ENCODE assay signal across 28 cellular contexts in the genomic region with DNA sequence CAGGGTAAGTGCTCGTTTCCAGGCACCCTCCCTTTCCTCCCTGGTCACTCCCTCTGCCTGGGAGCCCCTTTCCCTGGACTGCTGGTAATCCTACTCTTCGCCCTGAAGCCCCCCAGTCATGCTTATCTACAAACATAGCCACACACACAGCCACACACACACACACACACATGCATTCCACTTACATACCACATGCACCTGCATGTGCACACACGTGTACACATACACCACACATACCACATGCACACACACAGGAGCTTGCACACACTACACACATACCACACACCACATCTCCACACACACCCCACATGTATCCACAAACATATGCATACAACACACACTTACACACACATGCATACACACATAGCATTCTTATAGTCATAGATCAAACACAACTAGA.
"Had no signal": no experiment of that assay in that cellular context is flagged by ENCODE, and none has a peak within 500 bp of the region (broad histone marks: within the 10 kb centered on the region; RNA-seq: fewer than 3 reads in every experiment).

No MANE protein-coding gene starts in this region.

- FAIRE-seq: endothelial cell of umbilical vein, kidney had no signal

- H3K4me3 ChIP-seq: colonic mucosa, esophagus muscularis mucosa, gastroesophageal sphincter, heart left ventricle, hepatocyte, lung, ovary, psoas muscle, skin epidermis, spleen, testis, tibial nerve, upper lobe of right lung, vagina had no signal

- H3K4me2 ChIP-seq: hepatocyte had no signal

- H3K9me3 ChIP-seq: colonic mucosa, esophagus muscularis mucosa, gastroesophageal sphincter, heart left ventricle, ovary, psoas muscle, spleen, testis, tibial nerve, upper lobe of right lung, vagina had no signal

- H3K9me3 Mint-ChIP-seq: memory B cell; nephron progenitor cell; stimulated activated memory B cell treated with anti-CD40 and anti-IgM and Interleukin-4, amounts not matched to agents 10 μg/mL and 1 μg/mL and 100 μg/mL, for 72 hours had no signal

- H3K4me1 ChIP-seq: colonic mucosa, foreskin keratinocyte, psoas muscle, testis had no signal

- H3K79me2 ChIP-seq: hepatocyte had no signal

- H3K36me3 ChIP-seq: colonic mucosa, esophagus muscularis mucosa, gastroesophageal sphincter, heart left ventricle, ovary, spleen, tibial nerve, upper lobe of right lung, vagina had no signal

- H3K36me3 Mint-ChIP-seq: memory B cell; stimulated activated memory B cell treated with anti-CD40 and anti-IgM and Interleukin-4, amounts not matched to agents 10 μg/mL and 1 μg/mL and 100 μg/mL, for 72 hours had no signal

- H3K27me3 ChIP-seq: colonic mucosa, esophagus muscularis mucosa, foreskin keratinocyte, gastroesophageal sphincter, heart left ventricle, hepatocyte, ovary, spleen, testis, tibial nerve, upper lobe of right lung, vagina had no signal

- H3K4me1 Mint-ChIP-seq: nephron progenitor cell had no signal

- H3K4me3 Mint-ChIP-seq: memory B cell; nephron progenitor cell; stimulated activated memory B cell treated with anti-CD40 and anti-IgM and Interleukin-4, amounts not matched to agents 10 μg/mL and 1 μg/mL and 100 μg/mL, for 72 hours had no signal

- H3K27me3 Mint-ChIP-seq: stimulated activated memory B cell treated with anti-CD40 and anti-IgM and Interleukin-4, amounts not matched to agents 10 μg/mL and 1 μg/mL and 100 μg/mL, for 72 hours had no signal

- H3K27ac ChIP-seq: esophagus muscularis mucosa, foreskin keratinocyte, gastroesophageal sphincter, hepatocyte, ovary, psoas muscle, testis, upper lobe of right lung, vagina had no signal

- H3K27ac Mint-ChIP-seq: memory B cell; nephron progenitor cell; stimulated activated memory B cell treated with anti-CD40 and anti-IgM and Interleukin-4, amounts not matched to agents 10 μg/mL and 1 μg/mL and 100 μg/mL, for 72 hours had no signal

- DNase-seq: colonic mucosa; dermis blood vessel endothelial cell; effector memory CD4-positive, alpha-beta T cell; foreskin keratinocyte; heart left ventricle; kidney; nephron progenitor cell; occipital lobe; ovary; posterior cingulate gyrus; psoas muscle; right cardiac atrium; spleen; stimulated activated CD4-positive, alpha-beta T cell treated with anti-CD3 and anti-CD28 coated beads, Interleukin-4, amount 100 ng/mL, for 4 hours; stimulated activated naive CD8-positive, alpha-beta T cell treated with anti-CD3 and anti-CD28 coated beads, Interleukin-15, Interleukin-2, amounts not matched to agents 100 U/mL and 50 U/mL, for 24 hours; substantia nigra; testis; upper lobe of right lung had no signal

- H2AFZ ChIP-seq: hepatocyte had no signal
